ENCODE assay signal across 6 cellular contexts in the genomic region with DNA sequence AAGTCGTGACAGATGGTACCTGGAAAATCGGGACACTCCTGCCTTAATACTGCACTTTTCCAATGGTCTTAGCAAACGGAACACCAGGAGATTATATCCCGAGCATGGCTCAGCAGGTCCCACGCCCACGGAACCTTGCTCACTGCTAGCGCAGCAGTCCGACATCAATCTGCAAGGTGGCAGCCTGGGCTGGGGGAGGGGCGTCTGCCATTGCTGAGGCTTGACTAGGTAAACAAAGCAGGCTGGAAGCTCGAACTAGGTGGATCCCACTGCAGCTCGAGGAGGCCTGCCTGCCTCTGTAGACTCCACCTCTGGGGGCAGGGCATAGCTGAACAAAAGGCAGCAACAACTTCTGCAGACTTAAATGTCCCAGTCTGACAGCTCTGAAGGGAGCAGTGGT. TPM values are rescaled to one million over a fixed set of nuclear protein-coding genes. Genes with fewer than 3 reads are reported as not detected.
"Had no signal": no experiment of that assay in that cellular context is flagged by ENCODE, and none has a peak within 500 bp of the region (broad histone marks: within the 10 kb centered on the region; RNA-seq: fewer than 3 reads in every experiment).

No MANE protein-coding gene starts in this region.

RNA-seq across cellular contexts. Expression of gene SLC6A2, which starts 40.1 kb away (rescaled TPM):
- total RNA-seq: GM23248, H1, H4, HFFc6 had no signal
- polyA plus RNA-seq: GM23248 had no signal

RNA-seq across cellular contexts. Expression of gene CAPNS2, which starts 49.2 kb away (rescaled TPM):
- total RNA-seq: GM23248, H1, H4, H9 had no signal
- polyA plus RNA-seq: GM23248, GM23338, H1 had no signal
